In the genomic region with DNA sequence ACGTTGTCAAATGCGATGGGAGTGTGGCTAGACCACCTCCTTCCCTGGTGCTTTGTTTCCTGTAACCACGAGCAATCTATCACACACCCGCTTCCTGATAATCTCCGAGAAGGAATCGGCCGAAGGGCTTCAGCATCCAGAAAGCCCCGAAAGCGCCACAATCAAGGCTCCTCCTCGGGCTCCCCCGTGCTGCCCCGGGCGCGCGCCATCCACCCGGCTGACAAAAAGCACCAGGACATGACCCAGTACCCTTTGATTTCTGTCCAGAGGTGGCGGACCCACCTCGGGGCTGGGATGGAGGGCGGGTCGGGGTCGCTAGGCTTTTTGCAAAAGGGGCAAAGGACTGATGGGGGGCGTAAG, we compare ENCODE assay signal across 9 cellular contexts. TPM values are rescaled to one million over a fixed set of nuclear protein-coding genes. Genes with fewer than 3 reads are reported as not detected.
DNase-seq lines count a peak whose midpoint lies in the region; ATAC-seq, FAIRE-seq and TF ChIP-seq lines count a peak whose summit lies in the region.
"Had no signal": no experiment of that assay in that cellular context is flagged by ENCODE, and none has a peak within 500 bp of the region (broad histone marks: within the 10 kb centered on the region; RNA-seq: fewer than 3 reads in every experiment).

No MANE protein-coding gene starts in this region.

- intact Hi-C loops in heart right ventricle (cut with DNase I) = loop anchor here in 2 of 10 donors (5.0 to 10.0 kb wide), 3 partner anchors 37 to 296 kb away; partner anchors contain the start of genes ATP5PD (in 1 of the 2), GRB2 (in 1 of the 2) and KCTD2 (in 1 of the 2)
- intact Hi-C loops in Right ventricle myocardium superior (cut with DNase I) = no loop called here
- intact Hi-C loops in GM12878 (cut with micrococcal nuclease; ENCODE audit: unreplicated experiment) = no loop called here
- intact Hi-C loops in vagina (cut with DNase I) = loop anchor here (10.0 kb wide), 1 partner anchor 756 kb away; no protein-coding TSS in a partner anchor

- no peak overlapping the region for H3K4ac ChIP-seq in mesendoderm (ENCODE audit: low read depth, low read length)

- DNase-seq in heart right ventricle (no peak), Right ventricle myocardium superior (no peak), GM12878 (ENCODE audit: low read depth, low spot score) (no peak), mesendoderm (no peak), vagina (ENCODE audit: extremely low spot score in 2 of 2) (no peak), cerebellum (ENCODE audit: low spot score) (no peak), RPMI8226 (no peak)
- DNase-seq in effector CD4-positive, alpha-beta T cell = no peak

- no peaks in the 10 kb centered on the region for H4K20me1 ChIP-seq in GM12878 (ENCODE audit: control insufficient read depth, insufficient read depth)

- no peak overlapping the region for H4K8ac ChIP-seq in mesendoderm (ENCODE audit: low read depth, low read length)

- peak overlapping the region; percentile 4 for H3K18ac ChIP-seq in mesendoderm (ENCODE audit: low read length)

- no peak overlapping the region for H3K23ac ChIP-seq in mesendoderm (ENCODE audit: low read length)

- TF ChIP-seq POLR2A in GM12878 (IDR thresholded peaks at IDR 0.05; ENCODE audit: low read depth, low read length) (no peak), vagina (IDR thresholded peaks at IDR 0.05) (no peak)

- H2BK5ac ChIP-seq in mesendoderm (ENCODE audit: low read length) = no peak overlapping the region

- H3K27me3 ChIP-seq in heart right ventricle (no peaks in the 10 kb centered on the region), GM12878 (replicated peaks in 1 of 2; ENCODE audit: control insufficient read depth in 2 of 2, insufficient read depth in 2 of 2, low read length in 1 of 2) (no peaks in the 10 kb centered on the region; a peak in 1 of 4 replicates), mesendoderm (ENCODE audit: insufficient read depth, low read length, poor library complexity) (no peaks in the 10 kb centered on the region), vagina (no peaks in the 10 kb centered on the region)

- H3K79me2 ChIP-seq in GM12878 (ENCODE audit: control insufficient read depth, insufficient read depth, low read length) (peaks cover 10% of the 10 kb centered on the region), mesendoderm (ENCODE audit: control insufficient read depth, insufficient read depth, low read length) (no peaks in the 10 kb centered on the region)

- FAIRE-seq in GM12878 (lab: Jason Lieb, UNC) = no peak
- FAIRE-seq: G401.6 had no signal

- H3K56ac ChIP-seq in mesendoderm (ENCODE audit: low read length) = peak overlapping the region; percentile 89

- TF ChIP-seq CTCF in heart right ventricle (IDR thresholded peaks at IDR 0.05) (no peak), GM12878 (IDR thresholded peaks at IDR 0.05 in 2 of 3, conservative IDR thresholded peaks at IDR 0.05 in 1 of 3; ENCODE audit: control insufficient read depth in 2 of 3, extremely low read depth in 1 of 3, insufficient read depth in 1 of 3, low read depth in 3 of 3, low read length in 3 of 3) (no peak), vagina (IDR thresholded peaks at IDR 0.05) (no peak)

- H2AFZ ChIP-seq in GM12878 (ENCODE audit: control insufficient read depth, low read depth, low read length) = peak overlapping the region; percentile 77

- no peak for TF ChIP-seq RAD21 in GM12878 (IDR thresholded peaks at IDR 0.05; ENCODE audit: insufficient read depth, low read depth, low read length)

- BruUV-seq in GM12878 (replicated peaks; lab: Mats Ljungman, UMichigan) = no TSS peak

- no peak overlapping the region for H4K5ac ChIP-seq in mesendoderm (ENCODE audit: low read length)

- H2BK120ac ChIP-seq in mesendoderm (ENCODE audit: low read depth, low read length) = no peak overlapping the region

- TF ChIP-seq EP300 in GM12878 (IDR thresholded peaks at IDR 0.05; ENCODE audit: borderline replicate concordance in 1 of 2, control insufficient read depth in 1 of 2, low read depth in 2 of 2, low read length in 2 of 2) = no peak

- peaks cover 5 to 46% (median 26%) of the 10 kb centered on the region in 9 donors for H3K4me1 ChIP-seq in heart right ventricle
- H3K4me1 ChIP-seq in GM12878 (ENCODE audit: control insufficient read depth, insufficient read depth, low read length) = peaks cover 19% of the 10 kb centered on the region
- peaks cover 4% of the 10 kb centered on the region for H3K4me1 ChIP-seq in mesendoderm (ENCODE audit: control insufficient read depth, low read depth, low read length)
- peaks cover 29% of the 10 kb centered on the region for H3K4me1 ChIP-seq in vagina

- H2AK5ac ChIP-seq in mesendoderm (ENCODE audit: low read length) = no peak overlapping the region

- CTCF ChIA-PET in GM12878 (lab: Yijun Ruan, JAX) = interaction anchor here (0.6 to 9.3 kb wide), 4 partner anchors 22 to 148 kb away, joined by 3 to 293 read pairs (median 12); partner anchors contain the start of genes MRPL58 and NUP85

- H3K9me3 ChIP-seq in heart right ventricle (no peaks in the 10 kb centered on the region), GM12878 (replicated peaks; ENCODE audit: control insufficient read depth, insufficient read depth, low read length) (no peaks in the 10 kb centered on the region), vagina (no peaks in the 10 kb centered on the region)

- peaks cover 3% of the 10 kb centered on the region for H3K79me1 ChIP-seq in mesendoderm (ENCODE audit: low read length)

- peak in 1 of 8 donors; percentile 1 for ATAC-seq in heart right ventricle
- ATAC-seq in Right ventricle myocardium superior (ENCODE audit: poor library complexity) = no peak
- 0 out of 3 replicates have a peak, but pooled peaks have one; percentile 3 for ATAC-seq in GM12878

- H3K36me3 ChIP-seq in heart right ventricle = peaks cover 0 to 15% (median 0%) of the 10 kb centered on the region in 9 donors
- H3K36me3 ChIP-seq in GM12878 (ENCODE audit: control insufficient read depth in 2 of 2, insufficient read depth in 2 of 2, low read length in 1 of 2) = peaks cover 0 to 3% of the 10 kb centered on the region in 2 experiments; a peak in 1 of 4 replicates
- H3K36me3 ChIP-seq in mesendoderm (ENCODE audit: control insufficient read depth, insufficient read depth, low read length) = peaks cover 4% of the 10 kb centered on the region
- H3K36me3 ChIP-seq in vagina = no peaks in the 10 kb centered on the region

- in situ Hi-C loops in GM12878 (cut with MboI) = no loop called here

- POLR2A ChIA-PET in GM12878 (lab: Charles Lee) = interaction anchor here (1.0 to 3.5 kb wide), 4 partner anchors 22 to 153 kb away, joined by 4 to 11 read pairs (median 7); partner anchors contain the start of genes GGA3, MRPL58, MRPS7 and NT5C

- H3K4me3 ChIP-seq in heart right ventricle (peak overlapping the region; percentile 68 to 96 (median 86)), GM12878 (peak overlapping the region; percentile 97), mesendoderm (ENCODE audit: low read length) (peak overlapping the region; percentile 46), vagina (peak overlapping the region; percentile 86 to 95)

- H3K4me2 ChIP-seq in GM12878 (ENCODE audit: control insufficient read depth, insufficient read depth) (peak overlapping the region; percentile 97), mesendoderm (ENCODE audit: low read length) (peak overlapping the region; percentile 97)

- peak overlapping the region in 4 of 10 donors; percentile 86 to 91 (median 88) for H3K27ac ChIP-seq in heart right ventricle
- H3K27ac ChIP-seq in GM12878 (ENCODE audit: control insufficient read depth, insufficient read depth) = peak overlapping the region; percentile 37; the same call in 1 of the 2 replicates
- H3K27ac ChIP-seq in mesendoderm (ENCODE audit: low read depth, low read length) = peak overlapping the region; percentile 60
- H3K27ac ChIP-seq in vagina = peak overlapping the region; percentile 87

- SMC1A ChIA-PET in GM12878 (lab: Charles Lee; ENCODE audit: uncharacterized antibody, unreplicated experiment) = interaction anchor here (1.1 kb wide), 1 partner anchor 75 kb away, joined by 3 read pairs; no protein-coding TSS in a partner anchor

- no peak overlapping the region for H2BK15ac ChIP-seq in mesendoderm (replicated peaks; ENCODE audit: low read depth)

- 9 to 11% methylated on average over 22 of the region's 22 CpGs for WGBS in heart right ventricle, 2 donors
- 19% methylated on average over 22 of the region's 22 CpGs for WGBS in GM12878 (ENCODE audit: insufficient coverage, insufficient replicate concordance, low lambda C conversion rate, missing lambda C conversion rate)
- no CpG with 5 or more reads among the region's 22 CpGs for WGBS in mesendoderm (ENCODE audit: extremely low coverage, insufficient coverage, low lambda C conversion rate)

- H3K9ac ChIP-seq in GM12878 (ENCODE audit: control insufficient read depth, insufficient read depth, low read length) (peak overlapping the region; percentile 71), mesendoderm (ENCODE audit: low read length) (peak overlapping the region; percentile 82)

- RAD21 ChIA-PET in GM12878 (lab: Charles Lee; ENCODE audit: unreplicated experiment) = interaction anchor here (0.9 to 1.0 kb wide), 5 partner anchors 8 to 182 kb away, joined by 3 to 5 read pairs (median 3); no protein-coding TSS in a partner anchor

RNA-seq across cellular contexts. Expression of gene ARMC7, which starts 0.7 kb away (rescaled TPM):
- 1 to 10 TPM; 4.7 to 7.9 (median 5.2) TPM for total RNA-seq in heart right ventricle
- 1 to 10 TPM; 3.1 to 7.2 TPM for polyA plus RNA-seq in heart right ventricle
- total RNA-seq in Right ventricle myocardium superior = 5.3 TPM
- total RNA-seq in GM12878 (2013; cell fraction: nucleolus; rRNA removed) = 11.3 and 11.4 TPM in 2 replicates
- total RNA-seq in GM12878 (2014; rRNA removed) = 5.6 and 6.1 TPM in 2 replicates
- 4.1 and 5.6 TPM in 2 replicates for total RNA-seq in GM12878 (2014; rRNA removed; fragmentation: Illumina TruSeq; extraction: Trizol)
- total RNA-seq in GM12878 (2021) = 11.6 and 11.7 TPM in 2 replicates
- 4.5 TPM for polyA plus RNA-seq in GM12878 (2011; ENCODE audit: low read depth)
- polyA plus RNA-seq in GM12878 (2011; rRNA removed) = 2.4 and 5.2 TPM in 2 replicates
- 9.5 and 11.2 TPM in 2 replicates for polyA plus RNA-seq in GM12878 (2011; cell fraction: cytosol; rRNA removed)
- polyA plus RNA-seq in GM12878 (2011; cell fraction: nucleus; rRNA removed) = 8.6 and 10.6 TPM in 2 replicates
- polyA plus RNA-seq in GM12878 (2012) = 9.2 and 11.8 TPM in 2 replicates
- polyA plus RNA-seq in GM12878 (2014; fragmentation: Illumina TruSeq; extraction: Trizol) = 2.9 and 6.5 TPM in 2 replicates
- 1 to 10 TPM; 1.5 to 4.3 TPM for polyA plus RNA-seq in GM12878 (2014; fragmentation: Nextera tagmentation; extraction: Ambion mirVana)
- polyA plus RNA-seq in GM12878 (2014; rRNA removed) = 6.9 and 10.9 TPM in 2 replicates
- polyA plus RNA-seq in GM12878 (2016; fragmentation: Nextera tagmentation; extraction: Ambion mirVana) = 10 to 100 TPM; 15.7 to 19.8 TPM
- 7.3 and 10.3 TPM in 2 replicates for polyA minus RNA-seq in GM12878 (2011; rRNA and poly(A)+ RNA removed)
- polyA minus RNA-seq in GM12878 (2011; cell fraction: cytosol; rRNA and poly(A)+ RNA removed) = 3.5 and 6.9 TPM in 2 replicates
- polyA minus RNA-seq in GM12878 (2011; cell fraction: nucleus; rRNA and poly(A)+ RNA removed) = 5.9 and 11.0 TPM in 2 replicates
- polyA plus RNA-seq in mesendoderm (2013, experiment 1 of 2) = 14.7 TPM
- 14.5 TPM for polyA plus RNA-seq in mesendoderm (2013, experiment 2 of 2)
- 12.8 TPM for total RNA-seq in vagina
- 2.5 TPM for total RNA-seq in cerebellum

RNA-seq across cellular contexts. Expression of gene SLC16A5, which starts 21.3 kb away (rescaled TPM):
- total RNA-seq in heart right ventricle (10 to 100 TPM in 8 of 10 donors, 1 to 10 TPM in 2; 7.5 to 17.4 (median 11.9) TPM), Right ventricle myocardium superior (6.5 TPM), GM12878 (2014; rRNA removed) (0.76 and 1.2 TPM in 2 replicates), GM12878 (2014; rRNA removed; fragmentation: Illumina TruSeq; extraction: Trizol) (0.88 and 0.94 TPM in 2 replicates), GM12878 (2021) (3.1 and 3.4 TPM in 2 replicates), vagina (26.8 TPM), cerebellum (1.1 TPM)
- polyA plus RNA-seq in heart right ventricle (10 to 100 TPM in 1 of 2 donors, 1 to 10 TPM in 1; 3.6 to 12.4 TPM), GM12878 (2011; rRNA removed) (0.17 and 0.30 TPM in 2 replicates), GM12878 (2014; fragmentation: Illumina TruSeq; extraction: Trizol) (0.17 and 0.84 TPM in 2 replicates), GM12878 (2014; fragmentation: Nextera tagmentation; extraction: Ambion mirVana) (under 1 TPM; 0.03 to 0.16 TPM), GM12878 (2014; rRNA removed) (2.4 and 3.0 TPM in 2 replicates), GM12878 (2016; fragmentation: Nextera tagmentation; extraction: Ambion mirVana) (1 to 10 TPM in 1 of 2 experiments, under 1 TPM in 1; 0.98 to 1.0 TPM)
- total RNA-seq in GM12878 (2013; cell fraction: nucleolus; rRNA removed) = 4.4 and 6.6 TPM in 2 replicates
- polyA plus RNA-seq in GM12878 (2011; ENCODE audit: low read depth) = 0.83 TPM
- 0.57 and 0.84 TPM in 2 replicates for polyA plus RNA-seq in GM12878 (2011; cell fraction: cytosol; rRNA removed)
- 2.8 and 2.9 TPM in 2 replicates for polyA plus RNA-seq in GM12878 (2011; cell fraction: nucleus; rRNA removed)
- 2.9 and 4.1 TPM in 2 replicates for polyA plus RNA-seq in GM12878 (2012)
- polyA minus RNA-seq in GM12878 (2011; rRNA and poly(A)+ RNA removed) = 0.22 and 0.41 TPM in 2 replicates
- polyA minus RNA-seq in GM12878 (2011; cell fraction: cytosol; rRNA and poly(A)+ RNA removed) = 0.53 and 0.94 TPM in 2 replicates
- 0.73 and 0.96 TPM in 2 replicates for polyA minus RNA-seq in GM12878 (2011; cell fraction: nucleus; rRNA and poly(A)+ RNA removed)
- polyA plus RNA-seq in mesendoderm (2013, experiment 1 of 2) = 14.5 TPM
- 13.3 TPM for polyA plus RNA-seq in mesendoderm (2013, experiment 2 of 2)

RNA-seq across cellular contexts. Expression of gene NT5C, which starts 22.5 kb away (rescaled TPM):
- total RNA-seq in heart right ventricle (10 to 100 TPM; 17.1 to 33.3 (median 21.6) TPM), Right ventricle myocardium superior (24.6 TPM), GM12878 (2014; rRNA removed) (115 and 144 TPM in 2 replicates), GM12878 (2014; rRNA removed; fragmentation: Illumina TruSeq; extraction: Trizol) (41.6 and 43.7 TPM in 2 replicates), GM12878 (2021) (86.3 and 88.5 TPM in 2 replicates), vagina (98.5 TPM), cerebellum (19.9 TPM)
- polyA plus RNA-seq in heart right ventricle (10 to 100 TPM; 50.0 to 71.7 TPM), GM12878 (2011; rRNA removed) (17.4 and 40.2 TPM in 2 replicates), GM12878 (2014; fragmentation: Illumina TruSeq; extraction: Trizol) (10.4 and 24.2 TPM in 2 replicates), GM12878 (2014; fragmentation: Nextera tagmentation; extraction: Ambion mirVana) (1 to 10 TPM; 3.7 to 9.8 TPM), GM12878 (2014; rRNA removed) (158 and 188 TPM in 2 replicates), GM12878 (2016; fragmentation: Nextera tagmentation; extraction: Ambion mirVana) (100 to 1,000 TPM; 116 to 129 TPM)
- 22.0 and 36.6 TPM in 2 replicates for total RNA-seq in GM12878 (2013; cell fraction: nucleolus; rRNA removed)
- 15.1 TPM for polyA plus RNA-seq in GM12878 (2011; ENCODE audit: low read depth)
- polyA plus RNA-seq in GM12878 (2011; cell fraction: cytosol; rRNA removed) = 45.1 and 76.6 TPM in 2 replicates
- polyA plus RNA-seq in GM12878 (2011; cell fraction: nucleus; rRNA removed) = 82.6 and 87.6 TPM in 2 replicates
- polyA plus RNA-seq in GM12878 (2012) = 49.7 and 55.2 TPM in 2 replicates
- polyA minus RNA-seq in GM12878 (2011; rRNA and poly(A)+ RNA removed) = 10.6 and 15.4 TPM in 2 replicates
- 7.4 and 11.4 TPM in 2 replicates for polyA minus RNA-seq in GM12878 (2011; cell fraction: cytosol; rRNA and poly(A)+ RNA removed)
- 20.4 and 32.2 TPM in 2 replicates for polyA minus RNA-seq in GM12878 (2011; cell fraction: nucleus; rRNA and poly(A)+ RNA removed)
- 52.7 TPM for polyA plus RNA-seq in mesendoderm (2013, experiment 1 of 2)
- 50.6 TPM for polyA plus RNA-seq in mesendoderm (2013, experiment 2 of 2)

RNA-seq across cellular contexts. Expression of gene JPT1, which starts 45.3 kb away (rescaled TPM):
- total RNA-seq in heart right ventricle (10 to 100 TPM in 8 of 10 donors, 1 to 10 TPM in 2; 6.7 to 30.0 (median 12.6) TPM), Right ventricle myocardium superior (15.0 TPM), GM12878 (2014; rRNA removed) (150 and 158 TPM in 2 replicates), GM12878 (2014; rRNA removed; fragmentation: Illumina TruSeq; extraction: Trizol) (324 and 357 TPM in 2 replicates), GM12878 (2021) (316 and 327 TPM in 2 replicates), vagina (48.1 TPM), cerebellum (297 TPM)
- polyA plus RNA-seq in heart right ventricle (10 to 100 TPM; 32.6 to 61.6 TPM), GM12878 (2011; rRNA removed) (79.7 and 112 TPM in 2 replicates), GM12878 (2014; fragmentation: Illumina TruSeq; extraction: Trizol) (101 and 318 TPM in 2 replicates), GM12878 (2014; fragmentation: Nextera tagmentation; extraction: Ambion mirVana) (100 to 1,000 TPM in 1 of 2 experiments, 10 to 100 TPM in 1; 95.9 to 140 TPM), GM12878 (2014; rRNA removed) (339 and 341 TPM in 2 replicates), GM12878 (2016; fragmentation: Nextera tagmentation; extraction: Ambion mirVana) (100 to 1,000 TPM; 648 to 651 TPM)
- total RNA-seq in GM12878 (2013; cell fraction: nucleolus; rRNA removed) = 43.4 and 56.9 TPM in 2 replicates
- polyA plus RNA-seq in GM12878 (2011; ENCODE audit: low read depth) = 208 TPM
- polyA plus RNA-seq in GM12878 (2011; cell fraction: cytosol; rRNA removed) = 288 and 290 TPM in 2 replicates
- polyA plus RNA-seq in GM12878 (2011; cell fraction: nucleus; rRNA removed) = 199 and 203 TPM in 2 replicates
- polyA plus RNA-seq in GM12878 (2012) = 277 and 284 TPM in 2 replicates
- polyA minus RNA-seq in GM12878 (2011; rRNA and poly(A)+ RNA removed) = 39.5 and 98.5 TPM in 2 replicates
- 111 and 140 TPM in 2 replicates for polyA minus RNA-seq in GM12878 (2011; cell fraction: cytosol; rRNA and poly(A)+ RNA removed)
- 46.9 and 65.1 TPM in 2 replicates for polyA minus RNA-seq in GM12878 (2011; cell fraction: nucleus; rRNA and poly(A)+ RNA removed)
- polyA plus RNA-seq in mesendoderm (2013, experiment 1 of 2) = 721 TPM
- 717 TPM for polyA plus RNA-seq in mesendoderm (2013, experiment 2 of 2)

Comparison
In these comparisons a context has a peak if more than half of its experiments do, and no peak if none do; other contexts are left out.
1. H3K4me3 ChIP-seq: peak in every context shown above with its lines; median percentile 97 in GM12878; 90 in vagina; 86 in heart right ventricle; 46 in mesendoderm.